In the genomic region with DNA sequence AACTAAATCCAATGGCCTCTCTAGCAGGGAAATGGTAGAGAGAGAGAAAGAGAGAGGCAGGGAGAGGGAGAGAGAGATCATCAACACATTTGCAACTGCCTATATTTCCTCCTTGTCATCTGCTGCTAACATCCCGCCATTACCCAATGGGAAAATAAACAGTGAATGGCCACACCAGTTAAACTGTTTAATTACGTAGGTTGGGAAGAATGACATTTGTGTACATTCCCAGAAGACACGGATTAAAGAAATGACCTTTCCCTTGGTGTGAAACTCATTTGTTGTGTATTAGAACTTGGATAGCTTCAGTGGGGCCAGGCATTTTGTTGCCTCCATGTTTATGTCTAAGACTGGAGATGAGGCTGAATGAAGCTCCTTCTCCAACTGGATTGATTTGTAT, we compare ENCODE assay signal across 1 cellular context.
TF ChIP-seq lines count a peak whose summit lies in the region.

No MANE protein-coding gene starts in this region.

TF ChIP-seq in WTC11, 78 proteins besides CTCF, POLR2A, EP300 and RAD21 (continued from another document):
- TF ChIP-seq IRF2 (CRISPR knock-in tag; IDR thresholded peaks at IDR 0.05; ENCODE audit: borderline replicate concordance, low read depth) (no peak), MYBL2 (CRISPR knock-in tag; IDR thresholded peaks at IDR 0.05) (no peak), PRRX2 (CRISPR knock-in tag; IDR thresholded peaks at IDR 0.05) (no peak)
